Comparison of ENCODE assay signal across 9 cellular contexts in genomic region chr9:79757906-79758669, GRCh38.
A peak's percentile ranks its signal among the peaks of the same experiment; 100 is the strongest.
DNase-seq lines count a peak whose midpoint lies in the region; ATAC-seq, FAIRE-seq and TF ChIP-seq lines count a peak whose summit lies in the region.
"Had no signal": no experiment of that assay in that cellular context is flagged by ENCODE, and none has a peak within 500 bp of the region (broad histone marks: within the 10 kb centered on the region; RNA-seq: fewer than 3 reads in every experiment).

No MANE protein-coding gene starts in this region.

- no peaks in the 10 kb centered on the region for H3K9me3 ChIP-seq in SK-N-SH
- no peaks in the 10 kb centered on the region for H3K9me3 ChIP-seq in keratinocyte (ENCODE audit: control insufficient read depth, low read depth, low read length)

- dilution Hi-C loops in keratinocyte (cut with MboI; ENCODE audit: extremely low pct_ligation_motif_present, low sequenced_read_pairs), result no loop called here

- no peak overlapping the region for H3K9ac ChIP-seq in SK-N-SH
- no peak overlapping the region for H3K9ac ChIP-seq in keratinocyte (ENCODE audit: control insufficient read depth, extremely low read depth, insufficient read depth, low read length)

- H4K20me1 ChIP-seq in SK-N-SH (ENCODE audit: insufficient read depth) (no peaks in the 10 kb centered on the region), keratinocyte (ENCODE audit: control insufficient read depth, extremely low read depth, insufficient read depth, low read length) (no peaks in the 10 kb centered on the region)

- H3K4me2 ChIP-seq in SK-N-SH (no peak overlapping the region), keratinocyte (ENCODE audit: control insufficient read depth, extremely low read depth, insufficient read depth, low read depth, low read length) (no peak overlapping the region)

- no peaks in the 10 kb centered on the region for H3K36me3 ChIP-seq in SK-N-SH (replicated peaks in 1 of 2; ENCODE audit: control insufficient read depth in 1 of 2, insufficient read depth in 2 of 2, low read length in 1 of 2)
- H3K36me3 ChIP-seq in keratinocyte (ENCODE audit: control insufficient read depth in 2 of 2, extremely low read depth in 1 of 2, insufficient read depth in 2 of 2, low read length in 2 of 2), result no peaks in the 10 kb centered on the region

- POLR2A ChIA-PET in SK-N-SH (lab: Yijun Ruan, JAX), result no interaction called here

- ATAC-seq in HG03520 (IDR thresholded peaks at IDR 0.05; ENCODE audit: unreplicated experiment) (no peak), GM21825 (IDR thresholded peaks at IDR 0.05; ENCODE audit: unreplicated experiment) (no peak), left colon (no peak)

- peak; percentile 9 for FAIRE-seq in keratinocyte (lab: Jason Lieb, UNC)

- H3K4me1 ChIP-seq in SK-N-SH (ENCODE audit: control insufficient read depth in 1 of 2, insufficient read depth in 2 of 2, low read depth in 1 of 2, low read length in 1 of 2), result no peaks in the 10 kb centered on the region
- peaks cover 6% of the 10 kb centered on the region for H3K4me1 ChIP-seq in keratinocyte (ENCODE audit: control insufficient read depth, extremely low read depth, insufficient read depth, low read length)

- H3K4me3 ChIP-seq in GM12865 (ENCODE audit: low read depth, low read length) (no peak overlapping the region), SK-N-SH (ENCODE audit: low read depth in 2 of 2, low read length in 1 of 2) (no peak overlapping the region), keratinocyte (ENCODE audit: control insufficient read depth in 2 of 3, extremely low read depth in 1 of 3, insufficient read depth in 2 of 3, low read depth in 1 of 3, low read length in 3 of 3) (no peak overlapping the region)

- H3K27me3 ChIP-seq in SK-N-SH (ENCODE audit: insufficient read depth), result no peaks in the 10 kb centered on the region
- H3K27me3 ChIP-seq in keratinocyte (ENCODE audit: control insufficient read depth, extremely low read depth, insufficient read depth, low read length), result no peaks in the 10 kb centered on the region

- H3K27ac ChIP-seq in SK-N-SH (ENCODE audit: low read depth in 2 of 2, low read length in 1 of 2) (peak overlapping the region in 1 of 2 experiments; percentile 6; a peak in 1 of 4 replicates), keratinocyte (ENCODE audit: control insufficient read depth, insufficient read depth, low read length) (no peak overlapping the region)

- H3K9me1 ChIP-seq in keratinocyte (ENCODE audit: control insufficient read depth, extremely low read depth, insufficient read depth, low read length), result no peaks in the 10 kb centered on the region

- DNase-seq in A172 (ENCODE audit: low spot score) (peak; percentile 34), GM12865 (ENCODE audit: low read depth) (no peak), SK-N-SH (no peak), keratinocyte (ENCODE audit: low read depth, low spot score) (no peak), NCI-H1048 (lab: John Stamatoyannopoulos, UW) (no peak), left colon (no peak)
- DNase-seq: NCI-H2029 had no signal

- 49% methylated on average over 2 of the region's 2 CpGs for WGBS in SK-N-SH (ENCODE audit: low lambda C conversion rate)

- peaks cover 4% of the 10 kb centered on the region for H3F3A ChIP-seq in SK-N-SH (replicated peaks; ENCODE audit: insufficient read depth)

- peak; percentile 22 for TF ChIP-seq CTCF in GM12865 (IDR thresholded peaks at IDR 0.05; ENCODE audit: insufficient read depth, low read depth, low read length, missing control alignments)
- TF ChIP-seq CTCF in SK-N-SH (IDR thresholded peaks at IDR 0.05), result peak; percentile 53
- peak in 2 of 3 experiments; percentile 28 to 54 for TF ChIP-seq CTCF in keratinocyte (optimal IDR thresholded peaks at IDR 0.05 in 1 of 3, IDR thresholded peaks at IDR 0.05 in 1 of 3, conservative IDR thresholded peaks at IDR 0.05 in 1 of 3; ENCODE audit: extremely low read depth in 1 of 3, insufficient read depth in 2 of 3, low read length in 3 of 3)

- peak; percentile 38; the same call in 1 of the 2 replicates for TF ChIP-seq RAD21 in SK-N-SH (IDR thresholded peaks at IDR 0.05; ENCODE audit: low read length)

- H2AFZ ChIP-seq in SK-N-SH (ENCODE audit: low read depth) (no peak overlapping the region), keratinocyte (ENCODE audit: control insufficient read depth, low read length) (no peak overlapping the region)

- H3K9me2 ChIP-seq in SK-N-SH, result no peaks in the 10 kb centered on the region

- TF ChIP-seq EP300 in SK-N-SH (IDR thresholded peaks at IDR 0.05; ENCODE audit: borderline replicate concordance in 1 of 2, low read depth in 1 of 2, low read length in 1 of 2), result no peak

- no peaks in the 10 kb centered on the region for H3K79me2 ChIP-seq in SK-N-SH (ENCODE audit: insufficient read depth)
- no peaks in the 10 kb centered on the region for H3K79me2 ChIP-seq in keratinocyte (ENCODE audit: control insufficient read depth, insufficient read depth, low read length)

- intact Hi-C loops in left colon (cut with DNase I, micrococcal nuclease), result no loop called here

- CTCF ChIA-PET in SK-N-SH (lab: Yijun Ruan, JAX), result interaction anchor here (0.7 to 1.8 kb wide), 10 partner anchors 9 to 192 kb away, joined by 3 to 5 read pairs (median 3); no protein-coding TSS in a partner anchor

TF ChIP-seq in SK-N-SH, 30 proteins besides CTCF, POLR2A, EP300 and RAD21:
- TF ChIP-seq ZBTB33 (IDR thresholded peaks at IDR 0.05; ENCODE audit: borderline replicate concordance, low read depth) (no peak), TAF1 (IDR thresholded peaks at IDR 0.05; ENCODE audit: borderline replicate concordance, low read depth, low read length) (no peak), JUND (IDR thresholded peaks at IDR 0.05) (no peak), RXRA (IDR thresholded peaks at IDR 0.05; ENCODE audit: borderline replicate concordance, low read depth) (no peak), GABPA (IDR thresholded peaks at IDR 0.05; ENCODE audit: low read depth) (no peak), FOXM1 (IDR thresholded peaks at IDR 0.05; ENCODE audit: low read depth) (no peak), POLR2AphosphoS5 (IDR thresholded peaks at IDR 0.05; ENCODE audit: low read depth, low read length) (no peak), RFX5 (IDR thresholded peaks at IDR 0.05; ENCODE audit: low read length) (no peak)
